Comparison of ENCODE assay signal across 8 cellular contexts in the genomic region with DNA sequence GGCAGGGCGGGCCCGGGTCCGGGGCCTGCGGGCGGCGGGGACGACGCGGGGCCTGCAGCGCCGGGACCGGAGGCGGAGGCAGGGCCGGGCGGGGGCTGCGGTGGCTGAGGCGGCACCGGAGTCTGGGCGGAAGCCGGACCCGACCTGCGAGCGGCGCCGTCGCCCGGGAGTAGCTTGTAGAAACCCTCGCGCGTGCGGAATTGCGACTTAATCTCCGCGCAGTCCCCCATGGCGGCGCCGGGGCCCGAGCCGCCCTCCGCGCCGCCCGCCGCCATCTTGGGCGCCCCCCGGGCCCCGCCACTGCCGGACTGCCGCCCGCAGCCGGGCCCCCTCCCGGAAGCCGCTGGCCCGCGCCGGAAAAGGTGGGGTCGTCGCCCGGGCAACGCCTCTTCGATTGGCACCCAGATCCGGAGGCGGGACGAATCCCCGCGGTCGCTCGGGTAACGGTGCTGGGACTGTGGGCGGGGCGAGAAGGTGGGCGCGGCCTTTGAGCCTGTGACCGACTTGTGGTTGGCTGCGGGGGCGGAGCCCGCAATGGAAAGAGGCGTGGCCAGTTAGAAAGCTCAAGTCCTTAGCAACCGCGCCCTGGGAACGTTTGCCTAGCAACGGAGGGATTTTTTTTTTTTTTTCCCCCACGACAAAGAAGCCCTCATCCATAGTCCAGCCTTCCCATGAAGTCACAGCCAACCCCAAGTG. TPM values are rescaled to one million over a fixed set of nuclear protein-coding genes. Genes with fewer than 3 reads are reported as not detected.
DNase-seq lines count a peak whose midpoint lies in the region; ATAC-seq and FAIRE-seq lines count a peak whose summit lies in the region.

A gene with protein sequence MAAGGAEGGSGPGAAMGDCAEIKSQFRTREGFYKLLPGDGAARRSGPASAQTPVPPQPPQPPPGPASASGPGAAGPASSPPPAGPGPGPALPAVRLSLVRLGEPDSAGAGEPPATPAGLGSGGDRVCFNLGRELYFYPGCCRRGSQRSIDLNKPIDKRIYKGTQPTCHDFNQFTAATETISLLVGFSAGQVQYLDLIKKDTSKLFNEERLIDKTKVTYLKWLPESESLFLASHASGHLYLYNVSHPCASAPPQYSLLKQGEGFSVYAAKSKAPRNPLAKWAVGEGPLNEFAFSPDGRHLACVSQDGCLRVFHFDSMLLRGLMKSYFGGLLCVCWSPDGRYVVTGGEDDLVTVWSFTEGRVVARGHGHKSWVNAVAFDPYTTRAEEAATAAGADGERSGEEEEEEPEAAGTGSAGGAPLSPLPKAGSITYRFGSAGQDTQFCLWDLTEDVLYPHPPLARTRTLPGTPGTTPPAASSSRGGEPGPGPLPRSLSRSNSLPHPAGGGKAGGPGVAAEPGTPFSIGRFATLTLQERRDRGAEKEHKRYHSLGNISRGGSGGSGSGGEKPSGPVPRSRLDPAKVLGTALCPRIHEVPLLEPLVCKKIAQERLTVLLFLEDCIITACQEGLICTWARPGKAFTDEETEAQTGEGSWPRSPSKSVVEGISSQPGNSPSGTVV (minus strand): TSS at position 364 of the 696 bp plus-strand sequence. CDS start 89 bp downstream, at position 275.

- POLR2A ChIA-PET in naive thymus-derived CD4-positive, alpha-beta T cell (lab: Charles Lee) = interaction anchor here (1.0 to 1.9 kb wide), 4 partner anchors 10 to 76 kb away, joined by 3 to 7 read pairs (median 6); a partner anchor contains a TSS

- H3K4me1 ChIP-seq in naive thymus-derived CD4-positive, alpha-beta T cell (ENCODE audit: control insufficient read depth in 2 of 2, insufficient read depth in 2 of 2, low read length in 2 of 2) = peaks cover 25 to 28% of the 10 kb centered on the region in 2 donors

- intact Hi-C loops in activated T-helper 1 cell treated with anti-CD3 and anti-CD28 coated beads, Interleukin-12 subunit alpha, Interleukin-12 subunit beta, Interleukin-2, Interleukin-4 antibody, amounts not matched to agents 30 ng/mL and 10 ng/mL and 1 ng/mL, durations not matched to agents 14 hours and 24 hours and 36 hours (cut with micrococcal nuclease) = loop anchor here (1.0 to 10.0 kb wide), 9 partner anchors 13 to 792 kb away; a partner anchor contains a TSS
- intact Hi-C loops in naive thymus-derived CD4-positive, alpha-beta T cell (cut with micrococcal nuclease) = loop anchor here (1.0 to 10.0 kb wide), 11 partner anchors 13 to 203 kb away; a partner anchor contains a TSS

- H3K4me3 Mint-ChIP-seq in activated T-helper 1 cell treated with anti-CD3 and anti-CD28 coated beads, Interleukin-12 subunit alpha, Interleukin-12 subunit beta, Interleukin-2, Interleukin-4 antibody, amounts not matched to agents 30 ng/mL and 10 ng/mL and 1 ng/mL, durations not matched to agents 14 hours and 24 hours and 36 hours = peak within 1 kb of the TSS; percentile 89
- peak within 1 kb of the TSS; percentile 84 to 93 (median 88) for H3K4me3 Mint-ChIP-seq in naive thymus-derived CD4-positive, alpha-beta T cell
- peak within 1 kb of the TSS; percentile 82 to 94 for H3K4me3 Mint-ChIP-seq in stimulated activated naive B cell treated with anti-CD40 and anti-IgM and Interleukin-4, amounts not matched to agents 10 μg/mL and 1 μg/mL and 100 μg/mL, for 72 hours

- H3K27ac Mint-ChIP-seq in activated T-helper 1 cell treated with anti-CD3 and anti-CD28 coated beads, Interleukin-12 subunit alpha, Interleukin-12 subunit beta, Interleukin-2, Interleukin-4 antibody, amounts not matched to agents 30 ng/mL and 10 ng/mL and 1 ng/mL, durations not matched to agents 14 hours and 24 hours and 36 hours = peak within 1 kb of the TSS; percentile 95
- H3K27ac Mint-ChIP-seq in naive thymus-derived CD4-positive, alpha-beta T cell = peak within 1 kb of the TSS; percentile 45 to 93 (median 85)
- peak within 1 kb of the TSS; percentile 92 for H3K27ac Mint-ChIP-seq in stimulated activated naive B cell treated with anti-CD40 and anti-IgM and Interleukin-4, amounts not matched to agents 10 μg/mL and 1 μg/mL and 100 μg/mL, for 72 hours

- CTCF ChIA-PET in naive thymus-derived CD4-positive, alpha-beta T cell (lab: Charles Lee) = interaction anchor here (0.7 to 1.6 kb wide), 2 partner anchors 23 to 1193 kb away, joined by 3 to 4 read pairs; a partner anchor contains a TSS

- DNase-seq in DMS53 treated with DMSO at 0.1 percent for 48 hours (lab: John Stamatoyannopoulos, UW; ENCODE audit: unreplicated experiment) = peak; percentile 97
- DNase-seq in RCC 7860 (ENCODE audit: low spot score) = peak; percentile 92
- peak; percentile 99 for DNase-seq in activated T-helper 1 cell treated with anti-CD3 and anti-CD28 coated beads, Interleukin-12 subunit alpha, Interleukin-12 subunit beta, Interleukin-2, Interleukin-4 antibody, amounts not matched to agents 30 ng/mL and 10 ng/mL and 1 ng/mL, durations not matched to agents 14 hours and 24 hours and 36 hours (ENCODE audit: low spot score)
- DNase-seq in fibroblast of gingiva (ENCODE audit: low read depth) = peak; percentile 98
- peak; percentile 95 to 99 (median 98) for DNase-seq in naive thymus-derived CD4-positive, alpha-beta T cell
- peak; percentile 99 for DNase-seq in stimulated activated naive B cell treated with anti-CD40 and anti-IgM and Interleukin-4, amounts not matched to agents 10 μg/mL and 1 μg/mL and 100 μg/mL, for 72 hours

- H3K27ac ChIP-seq in KOPT-K1 (ENCODE audit: low read depth, low read length, poor library complexity, severe bottlenecking) = peak within 1 kb of the TSS; percentile 59
- H3K27ac ChIP-seq in naive thymus-derived CD4-positive, alpha-beta T cell (ENCODE audit: low read depth, low read length) = peak within 1 kb of the TSS; percentile 15

- peak within 1 kb of the TSS; percentile 61 for H3K4me3 ChIP-seq in naive thymus-derived CD4-positive, alpha-beta T cell (ENCODE audit: low read length)

- no peaks in the 10 kb centered on the region for H3K9me3 Mint-ChIP-seq in activated T-helper 1 cell treated with anti-CD3 and anti-CD28 coated beads, Interleukin-12 subunit alpha, Interleukin-12 subunit beta, Interleukin-2, Interleukin-4 antibody, amounts not matched to agents 30 ng/mL and 10 ng/mL and 1 ng/mL, durations not matched to agents 14 hours and 24 hours and 36 hours
- peaks cover 0 to 2% (median 0%) of the 10 kb centered on the region in 11 donors for H3K9me3 Mint-ChIP-seq in naive thymus-derived CD4-positive, alpha-beta T cell
- no peaks in the 10 kb centered on the region for H3K9me3 Mint-ChIP-seq in stimulated activated naive B cell treated with anti-CD40 and anti-IgM and Interleukin-4, amounts not matched to agents 10 μg/mL and 1 μg/mL and 100 μg/mL, for 72 hours

- H3K36me3 ChIP-seq in KOPT-K1 (ENCODE audit: insufficient read depth, low read length) = peaks cover 29% of the 10 kb centered on the region
- H3K36me3 ChIP-seq in naive thymus-derived CD4-positive, alpha-beta T cell (ENCODE audit: control insufficient read depth in 2 of 3, insufficient read depth in 3 of 3, low read length in 3 of 3) = peaks cover 0 to 16% (median 10%) of the 10 kb centered on the region in 3 experiments

- peaks cover 0 to 8% of the 10 kb centered on the region in 2 donors for H3K27me3 ChIP-seq in naive thymus-derived CD4-positive, alpha-beta T cell (ENCODE audit: control insufficient read depth in 2 of 2, insufficient read depth in 2 of 2, low read length in 2 of 2)

- H3K9me3 ChIP-seq in KOPT-K1 (ENCODE audit: insufficient read depth, low read length, poor library complexity, severe bottlenecking) = no peaks in the 10 kb centered on the region
- H3K9me3 ChIP-seq in naive thymus-derived CD4-positive, alpha-beta T cell (ENCODE audit: control insufficient read depth in 2 of 3, low read length in 3 of 3) = no peaks in the 10 kb centered on the region

- H3K36me3 Mint-ChIP-seq in activated T-helper 1 cell treated with anti-CD3 and anti-CD28 coated beads, Interleukin-12 subunit alpha, Interleukin-12 subunit beta, Interleukin-2, Interleukin-4 antibody, amounts not matched to agents 30 ng/mL and 10 ng/mL and 1 ng/mL, durations not matched to agents 14 hours and 24 hours and 36 hours (ENCODE audit: low read depth) = peaks cover 20% of the 10 kb centered on the region
- H3K36me3 Mint-ChIP-seq in naive thymus-derived CD4-positive, alpha-beta T cell = peaks cover 8 to 22% (median 17%) of the 10 kb centered on the region in 5 donors
- peaks cover 19 to 22% of the 10 kb centered on the region in 2 donors for H3K36me3 Mint-ChIP-seq in stimulated activated naive B cell treated with anti-CD40 and anti-IgM and Interleukin-4, amounts not matched to agents 10 μg/mL and 1 μg/mL and 100 μg/mL, for 72 hours

- H3K27me3 Mint-ChIP-seq in activated T-helper 1 cell treated with anti-CD3 and anti-CD28 coated beads, Interleukin-12 subunit alpha, Interleukin-12 subunit beta, Interleukin-2, Interleukin-4 antibody, amounts not matched to agents 30 ng/mL and 10 ng/mL and 1 ng/mL, durations not matched to agents 14 hours and 24 hours and 36 hours (ENCODE audit: insufficient read depth) = peaks cover 52% of the 10 kb centered on the region
- peaks cover 6 to 76% (median 37%) of the 10 kb centered on the region in 5 donors for H3K27me3 Mint-ChIP-seq in naive thymus-derived CD4-positive, alpha-beta T cell
- peaks cover 4 to 16% of the 10 kb centered on the region in 2 donors for H3K27me3 Mint-ChIP-seq in stimulated activated naive B cell treated with anti-CD40 and anti-IgM and Interleukin-4, amounts not matched to agents 10 μg/mL and 1 μg/mL and 100 μg/mL, for 72 hours

- H3K4me1 Mint-ChIP-seq in activated T-helper 1 cell treated with anti-CD3 and anti-CD28 coated beads, Interleukin-12 subunit alpha, Interleukin-12 subunit beta, Interleukin-2, Interleukin-4 antibody, amounts not matched to agents 30 ng/mL and 10 ng/mL and 1 ng/mL, durations not matched to agents 14 hours and 24 hours and 36 hours (ENCODE audit: low read depth) = peaks cover 30% of the 10 kb centered on the region
- H3K4me1 Mint-ChIP-seq in naive thymus-derived CD4-positive, alpha-beta T cell = peaks cover 31 to 44% (median 41%) of the 10 kb centered on the region in 7 donors
- peaks cover 31 to 51% of the 10 kb centered on the region in 2 donors for H3K4me1 Mint-ChIP-seq in stimulated activated naive B cell treated with anti-CD40 and anti-IgM and Interleukin-4, amounts not matched to agents 10 μg/mL and 1 μg/mL and 100 μg/mL, for 72 hours

- FAIRE-seq in RCC 7860 (lab: Jason Lieb, UNC) = peak; percentile 88

- ATAC-seq in GM21737 (IDR thresholded peaks at IDR 0.05; ENCODE audit: unreplicated experiment) = peak; percentile 91
- ATAC-seq in naive thymus-derived CD4-positive, alpha-beta T cell = peak; percentile 98
- peak; percentile 85 to 92 for ATAC-seq in stimulated activated naive B cell treated with anti-CD40 and anti-IgM and Interleukin-4, amounts not matched to agents 10 μg/mL and 1 μg/mL and 100 μg/mL, for 72 hours (replicated peaks)

RNA-seq across cellular contexts. Expression of the gene that starts here (rescaled TPM):
- 50.0 and 55.8 TPM in 2 replicates for total RNA-seq in activated T-helper 1 cell treated with anti-CD3 and anti-CD28 coated beads, Interleukin-12 subunit alpha, Interleukin-12 subunit beta, Interleukin-2, Interleukin-4 antibody, amounts not matched to agents 30 ng/mL and 10 ng/mL and 1 ng/mL, durations not matched to agents 14 hours and 24 hours and 36 hours
- total RNA-seq in naive thymus-derived CD4-positive, alpha-beta T cell = 10 to 100 TPM; 18.7 to 43.2 (median 35.4) TPM
- polyA plus RNA-seq in naive thymus-derived CD4-positive, alpha-beta T cell = 1 to 10 TPM; 3.7 to 7.2 TPM

Comparison
In these comparisons a context has a peak if more than half of its experiments do, and no peak if none do; other contexts are left out.
1. Peak in every context shown above with its lines: DNase-seq, ATAC-seq, H3K4me3 ChIP-seq and H3K27ac ChIP-seq.